Comparison of ENCODE assay signal across 8 cellular contexts in genomic region chr1:234356615-234357269, GRCh38. TPM values are rescaled to one million over a fixed set of nuclear protein-coding genes. Genes with fewer than 3 reads are reported as not detected.
DNase-seq lines count a peak whose midpoint lies in the region; ATAC-seq and TF ChIP-seq lines count a peak whose summit lies in the region.
"Not testable (repeated sequence)": the region's sequence is repeated elsewhere in the genome, so short reads cannot be mapped to it uniquely, and the experiment has no call there.

No MANE protein-coding gene starts in this region.

- not testable (repeated sequence) for H3K27me3 ChIP-seq in CD4-positive, alpha-beta T cell (ENCODE audit: control insufficient read depth, insufficient read depth, low read length); GM23338 (ENCODE audit: insufficient read depth); SU-DHL-6 (ENCODE audit: low read length); lung (ENCODE audit: control insufficient read depth, insufficient read depth)

- H3K27ac Mint-ChIP-seq in CD4-positive, alpha-beta T cell, result peak overlapping the region; percentile 80
- H3K27ac Mint-ChIP-seq in GM23338, result peak overlapping the region; percentile 78; the same call in 1 of the 2 replicates
- peak overlapping the region; percentile 86 for H3K27ac Mint-ChIP-seq in activated T-helper 1 cell treated with anti-CD3 and anti-CD28 coated beads, Interleukin-12 subunit alpha, Interleukin-12 subunit beta, Interleukin-2, Interleukin-4 antibody, amounts not matched to agents 30 ng/mL and 10 ng/mL and 1 ng/mL, durations not matched to agents 14 hours and 24 hours and 36 hours

- not testable (repeated sequence) for H3F3A ChIP-seq in GM23338 (replicated peaks; ENCODE audit: low read depth); SU-DHL-6 (ENCODE audit: insufficient read depth)

- CTCF ChIA-PET in CD4-positive, alpha-beta T cell (lab: Charles Lee), result interaction anchor here (3.2 kb wide), 1 partner anchor 30 kb away, joined by 10 read pairs; no protein-coding TSS in a partner anchor

- not testable (repeated sequence) for H3K4me1 ChIP-seq in GM23338 (ENCODE audit: insufficient read depth); lung (ENCODE audit: control insufficient read depth in 2 of 2, insufficient read depth in 2 of 2, low read length in 2 of 2)

- not testable (repeated sequence) for H3K9me2 ChIP-seq in GM23338 (ENCODE audit: insufficient read depth); SU-DHL-6 (replicated peaks; ENCODE audit: insufficient read depth, low read length)

- not testable (repeated sequence) for H3K36me3 Mint-ChIP-seq in CD4-positive, alpha-beta T cell (ENCODE audit: low read depth); GM23338 (ENCODE audit: low read depth); activated T-helper 1 cell treated with anti-CD3 and anti-CD28 coated beads, Interleukin-12 subunit alpha, Interleukin-12 subunit beta, Interleukin-2, Interleukin-4 antibody, amounts not matched to agents 30 ng/mL and 10 ng/mL and 1 ng/mL, durations not matched to agents 14 hours and 24 hours and 36 hours (ENCODE audit: low read depth)

- DNase-seq in CD4-positive, alpha-beta T cell, result peak in 9 of 10 experiments; percentile 11 to 58 (median 42)
- DNase-seq in GM23338 (ENCODE audit: low spot score), result peak; percentile 2
- DNase-seq in NCI-H1694 (lab: John Stamatoyannopoulos, UW), result peak; percentile 42
- peak; percentile 61 for DNase-seq in activated T-helper 1 cell treated with anti-CD3 and anti-CD28 coated beads, Interleukin-12 subunit alpha, Interleukin-12 subunit beta, Interleukin-2, Interleukin-4 antibody, amounts not matched to agents 30 ng/mL and 10 ng/mL and 1 ng/mL, durations not matched to agents 14 hours and 24 hours and 36 hours (ENCODE audit: low spot score)
- DNase-seq in effector CD8-positive, alpha-beta T cell (lab: John Stamatoyannopoulos, UW), result peak; percentile 30
- peak; percentile 63 for DNase-seq in lung (ENCODE audit: low spot score)
- peak; percentile 50 for DNase-seq in stimulated activated CD4-positive, alpha-beta T cell treated with anti-CD3 and anti-CD28 coated beads, Interleukin-4, amount 100 ng/mL, for 1 hour

- not testable (repeated sequence) for H3K27me3 Mint-ChIP-seq in CD4-positive, alpha-beta T cell; GM23338 (ENCODE audit: insufficient read depth, low read depth, poor library complexity)
- peaks cover 18% of the 10 kb centered on the region for H3K27me3 Mint-ChIP-seq in activated T-helper 1 cell treated with anti-CD3 and anti-CD28 coated beads, Interleukin-12 subunit alpha, Interleukin-12 subunit beta, Interleukin-2, Interleukin-4 antibody, amounts not matched to agents 30 ng/mL and 10 ng/mL and 1 ng/mL, durations not matched to agents 14 hours and 24 hours and 36 hours (ENCODE audit: insufficient read depth)

- not testable (repeated sequence) for H3K36me3 ChIP-seq in GM23338 (ENCODE audit: insufficient read depth); SU-DHL-6 (ENCODE audit: low read length); lung (ENCODE audit: control insufficient read depth in 2 of 2, insufficient read depth in 2 of 2, low read length in 2 of 2)

- not testable (repeated sequence) for H3K4me1 Mint-ChIP-seq in CD4-positive, alpha-beta T cell (ENCODE audit: low read depth); GM23338
- peaks cover 26% of the 10 kb centered on the region for H3K4me1 Mint-ChIP-seq in activated T-helper 1 cell treated with anti-CD3 and anti-CD28 coated beads, Interleukin-12 subunit alpha, Interleukin-12 subunit beta, Interleukin-2, Interleukin-4 antibody, amounts not matched to agents 30 ng/mL and 10 ng/mL and 1 ng/mL, durations not matched to agents 14 hours and 24 hours and 36 hours (ENCODE audit: low read depth)

- intact Hi-C loops in CD4-positive, alpha-beta T cell (cut with DNase I, micrococcal nuclease), result not testable (repeated sequence)
- intact Hi-C loops in activated T-helper 1 cell treated with anti-CD3 and anti-CD28 coated beads, Interleukin-12 subunit alpha, Interleukin-12 subunit beta, Interleukin-2, Interleukin-4 antibody, amounts not matched to agents 30 ng/mL and 10 ng/mL and 1 ng/mL, durations not matched to agents 14 hours and 24 hours and 36 hours (cut with micrococcal nuclease), result loop anchor here (1.0 to 5.0 kb wide), 3 partner anchors 17 to 121 kb away; partner anchors contain the start of genes COA6 and TARBP1

- H3K4me3 Mint-ChIP-seq in CD4-positive, alpha-beta T cell, result peak overlapping the region; percentile 61
- H3K4me3 Mint-ChIP-seq in GM23338, result peak overlapping the region; percentile 83
- H3K4me3 Mint-ChIP-seq in activated T-helper 1 cell treated with anti-CD3 and anti-CD28 coated beads, Interleukin-12 subunit alpha, Interleukin-12 subunit beta, Interleukin-2, Interleukin-4 antibody, amounts not matched to agents 30 ng/mL and 10 ng/mL and 1 ng/mL, durations not matched to agents 14 hours and 24 hours and 36 hours, result peak overlapping the region; percentile 90

- not testable (repeated sequence) for H3K9me3 ChIP-seq in CD4-positive, alpha-beta T cell (ENCODE audit: control insufficient read depth, low read length); SU-DHL-6 (ENCODE audit: insufficient read depth, low read length); lung (ENCODE audit: control insufficient read depth in 2 of 2, insufficient read depth in 1 of 2, low read length in 1 of 2)

- H3K9ac ChIP-seq in SU-DHL-6 (ENCODE audit: low read length), result peak overlapping the region; percentile 57

- H3K79me2 ChIP-seq in GM23338 (replicated peaks; ENCODE audit: insufficient read depth); SU-DHL-6 (ENCODE audit: insufficient read depth, low read length): not testable (repeated sequence)

- ATAC-seq in CD4-positive, alpha-beta T cell (ENCODE audit: poor library complexity), result peak; percentile 32
- ATAC-seq in GM23338, result peak; percentile 41; the same call in 2 of the 3 replicates
- ATAC-seq in lung (ENCODE audit: insufficient read depth, low FRiP score), result not testable (repeated sequence)

- H2AFZ ChIP-seq in GM23338, result peak overlapping the region; percentile 72; the same call in 1 of the 2 replicates
- H2AFZ ChIP-seq in SU-DHL-6 (ENCODE audit: low read depth, low read length, severe bottlenecking), result peak overlapping the region; percentile 76

- H4K20me1 ChIP-seq in GM23338 (replicated peaks; ENCODE audit: insufficient read depth); SU-DHL-6 (ENCODE audit: low read depth, low read length): not testable (repeated sequence)

- H3K4me3 ChIP-seq in GM23338, lung: not testable (repeated sequence)
- H3K4me3 ChIP-seq in SU-DHL-6 (ENCODE audit: insufficient read depth, low read length, poor library complexity, severe bottlenecking), result peak overlapping the region; percentile 62

- H3K9me3 Mint-ChIP-seq in CD4-positive, alpha-beta T cell; GM23338; activated T-helper 1 cell treated with anti-CD3 and anti-CD28 coated beads, Interleukin-12 subunit alpha, Interleukin-12 subunit beta, Interleukin-2, Interleukin-4 antibody, amounts not matched to agents 30 ng/mL and 10 ng/mL and 1 ng/mL, durations not matched to agents 14 hours and 24 hours and 36 hours: not testable (repeated sequence)

- H3K27ac ChIP-seq in CD4-positive, alpha-beta T cell (ENCODE audit: low read depth, low read length), result peak overlapping the region; percentile 25
- H3K27ac ChIP-seq in GM23338 (ENCODE audit: low read depth); lung (ENCODE audit: low read depth in 1 of 2, low read length in 1 of 2): not testable (repeated sequence)
- peak overlapping the region; percentile 27; the same call in 1 of the 2 replicates for H3K27ac ChIP-seq in SU-DHL-6 (ENCODE audit: low read depth, low read length)

- WGBS in lung, 2 donors, result 68 to 70% methylated on average over 35 of the region's 35 CpGs

- not testable (repeated sequence) for H3K4me2 ChIP-seq in GM23338
- peak overlapping the region; percentile 69 for H3K4me2 ChIP-seq in SU-DHL-6 (ENCODE audit: low read depth, low read length, poor library complexity, severe bottlenecking)

- TF ChIP-seq CTCF in CD4-positive, alpha-beta T cell (IDR thresholded peaks at IDR 0.05); GM23338 (conservative IDR thresholded peaks at IDR 0.05; ENCODE audit: low read depth in 2 of 2); SU-DHL-6 (IDR thresholded peaks at IDR 0.05; ENCODE audit: insufficient read depth, low read length, poor library complexity, severe bottlenecking); lung (IDR thresholded peaks at IDR 0.05; ENCODE audit: control extremely low read depth, extremely low read depth): not testable (repeated sequence)

- POLR2A ChIA-PET in CD4-positive, alpha-beta T cell (lab: Charles Lee), result interaction anchor here (0.7 to 1.4 kb wide), 4 partner anchors 16 to 166 kb away, joined by 3 to 11 read pairs (median 4); partner anchors contain the start of gene COA6

RNA-seq across cellular contexts. Expression of gene COA6, which starts 16.5 kb away (rescaled TPM):
- total RNA-seq in CD4-positive, alpha-beta T cell, result 10 to 100 TPM; 10.0 to 12.2 TPM
- 20.7 and 33.9 TPM in 2 replicates for total RNA-seq in GM23338 (2014; rRNA removed; shearing (Covaris generic))
- polyA plus RNA-seq in GM23338 (2016; fragmentation: Nextera tagmentation; extraction: Ambion mirVana), result 152 and 156 TPM in 2 replicates
- 57.2 and 66.9 TPM in 2 replicates for total RNA-seq in activated T-helper 1 cell treated with anti-CD3 and anti-CD28 coated beads, Interleukin-12 subunit alpha, Interleukin-12 subunit beta, Interleukin-2, Interleukin-4 antibody, amounts not matched to agents 30 ng/mL and 10 ng/mL and 1 ng/mL, durations not matched to agents 14 hours and 24 hours and 36 hours
- total RNA-seq in lung, result 10 to 100 TPM; 12.9 to 26.8 TPM
- polyA plus RNA-seq in lung, result 10 to 100 TPM; 53.7 to 67.5 TPM

Comparison
In these comparisons a context has a peak if more than half of its experiments do, and no peak if none do; other contexts are left out.
1. DNase-seq: peak in every context shown above with its lines; median percentile 63 in lung; 61 in activated T-helper 1 cell treated with anti-CD3 and anti-CD28 coated beads, Interleukin-12 subunit alpha, Interleukin-12 subunit beta, Interleukin-2, Interleukin-4 antibody, amounts not matched to agents 30 ng/mL and 10 ng/mL and 1 ng/mL, durations not matched to agents 14 hours and 24 hours and 36 hours; 50 in stimulated activated CD4-positive, alpha-beta T cell treated with anti-CD3 and anti-CD28 coated beads, Interleukin-4, amount 100 ng/mL, for 1 hour; 42 in CD4-positive, alpha-beta T cell; 42 in NCI-H1694; 30 in effector CD8-positive, alpha-beta T cell; 2 in GM23338.